Comparison of ENCODE assay signal across 11 cellular contexts in the genomic region with DNA sequence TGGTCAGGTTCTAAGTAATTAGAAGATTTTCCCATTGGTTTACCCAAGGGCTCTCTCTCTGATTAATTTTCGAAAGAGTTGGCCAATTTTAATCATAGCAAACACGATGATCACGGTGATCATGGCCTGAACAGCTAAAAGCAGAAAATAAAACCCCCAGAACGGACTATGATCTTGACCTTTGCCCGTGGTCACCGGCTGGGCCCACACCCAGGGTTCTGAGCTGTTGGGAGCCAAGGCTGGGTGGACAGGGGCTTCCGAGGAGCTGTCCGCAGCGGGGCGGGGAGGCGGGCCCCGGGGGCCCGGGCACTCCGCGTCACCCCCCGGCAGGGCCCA. TPM values are rescaled to one million over a fixed set of nuclear protein-coding genes. Genes with fewer than 3 reads are reported as not detected.
A peak's percentile ranks its signal among the peaks of the same experiment; 100 is the strongest.
DNase-seq lines count a peak whose midpoint lies in the region; ATAC-seq and TF ChIP-seq lines count a peak whose summit lies in the region.
"Had no signal": no experiment of that assay in that cellular context is flagged by ENCODE, and none has a peak within 500 bp of the region (broad histone marks: within the 10 kb centered on the region; RNA-seq: fewer than 3 reads in every experiment).

No MANE protein-coding gene starts in this region.

- H3K4me1 ChIP-seq in heart right ventricle, result peaks cover 0 to 21% (median 16%) of the 10 kb centered on the region in 9 donors

- H3K36me3 Mint-ChIP-seq in dendritic cell treated with granulocyte-macrophage colony-stimulating factor and Interleukin-4, amounts not matched to agents 40 ng/mL and 50 ng/mL, for 4 days (ENCODE audit: low read depth), result no peaks in the 10 kb centered on the region
- no peaks in the 10 kb centered on the region for H3K36me3 Mint-ChIP-seq in naive B cell

- intact Hi-C loops in heart right ventricle (cut with DNase I) (loop anchor here in 1 of 10 donors (5.0 kb wide), 1 partner anchor 59 kb away; no protein-coding TSS in a partner anchor), Right ventricle myocardium superior (cut with DNase I) (no loop called here)
- intact Hi-C loops in dendritic cell treated with granulocyte-macrophage colony-stimulating factor and Interleukin-4, amounts not matched to agents 40 ng/mL and 50 ng/mL, for 4 days (cut with micrococcal nuclease), result no loop called here

- H3K4me3 Mint-ChIP-seq in dendritic cell treated with granulocyte-macrophage colony-stimulating factor and Interleukin-4, amounts not matched to agents 40 ng/mL and 50 ng/mL, for 4 days, result peak overlapping the region; percentile 11
- H3K4me3 Mint-ChIP-seq in naive B cell, result peak overlapping the region; percentile 57 to 86 (median 74)
- H3K4me3 Mint-ChIP-seq: neural crest cell had no signal

- ATAC-seq in heart right ventricle (peak in 2 of 8 donors; percentile 26 to 53), Right ventricle myocardium superior (ENCODE audit: poor library complexity) (no peak), naive B cell (ENCODE audit: low read depth in 2 of 2) (no peak), HG03095 (IDR thresholded peaks at IDR 0.05; ENCODE audit: unreplicated experiment) (no peak)

- H3K4me1 Mint-ChIP-seq in dendritic cell treated with granulocyte-macrophage colony-stimulating factor and Interleukin-4, amounts not matched to agents 40 ng/mL and 50 ng/mL, for 4 days (ENCODE audit: low read depth), result peaks cover 34% of the 10 kb centered on the region
- peaks cover 23 to 34% (median 30%) of the 10 kb centered on the region in 3 donors for H3K4me1 Mint-ChIP-seq in naive B cell

- DNase-seq in heart right ventricle, result no peak
- DNase-seq in Right ventricle myocardium superior, result no peak
- DNase-seq in naive B cell, result no peak
- no peak for DNase-seq in NCI-H748 (lab: John Stamatoyannopoulos, UW; ENCODE audit: unreplicated experiment)
- no peak for DNase-seq in GM10266 (ENCODE audit: extremely low spot score)
- no peak for DNase-seq in NCI-H1436 treated with DMSO at 0.1 percent for 48 hours (lab: John Stamatoyannopoulos, UW)

- H3K27ac ChIP-seq in heart right ventricle, result peak overlapping the region in 1 of 10 donors; percentile 21

- H3K9me3 ChIP-seq in heart right ventricle, result peaks cover 0 to 4% (median 0%) of the 10 kb centered on the region in 11 donors

- H3K27me3 ChIP-seq in heart right ventricle, result peaks cover 0 to 71% (median 31%) of the 10 kb centered on the region in 7 donors

- H3K36me3 ChIP-seq in heart right ventricle, result no peaks in the 10 kb centered on the region

- peaks cover 65% of the 10 kb centered on the region for H3K27me3 Mint-ChIP-seq in dendritic cell treated with granulocyte-macrophage colony-stimulating factor and Interleukin-4, amounts not matched to agents 40 ng/mL and 50 ng/mL, for 4 days
- peaks cover 30 to 65% (median 39%) of the 10 kb centered on the region in 3 donors for H3K27me3 Mint-ChIP-seq in naive B cell

- H3K4me3 ChIP-seq in heart right ventricle, result peak overlapping the region in 9 of 10 donors; percentile 12 to 51 (median 30)

- no peak overlapping the region for H3K27ac Mint-ChIP-seq in dendritic cell treated with granulocyte-macrophage colony-stimulating factor and Interleukin-4, amounts not matched to agents 40 ng/mL and 50 ng/mL, for 4 days
- no peak overlapping the region for H3K27ac Mint-ChIP-seq in naive B cell

- TF ChIP-seq CTCF in heart right ventricle (IDR thresholded peaks at IDR 0.05), result no peak
- no peak for TF ChIP-seq CTCF in GM10266 (IDR thresholded peaks at IDR 0.05; ENCODE audit: control insufficient read depth, insufficient read depth, low read depth, missing control alignments)

- no peaks in the 10 kb centered on the region for H3K9me3 Mint-ChIP-seq in dendritic cell treated with granulocyte-macrophage colony-stimulating factor and Interleukin-4, amounts not matched to agents 40 ng/mL and 50 ng/mL, for 4 days
- H3K9me3 Mint-ChIP-seq in naive B cell, result peaks cover 0 to under 1% (median 0%) of the 10 kb centered on the region in 7 donors
- H3K9me3 Mint-ChIP-seq: neural crest cell had no signal

- WGBS in heart right ventricle, 2 donors, result 46 to 54% methylated on average over 16 of the region's 16 CpGs

RNA-seq across cellular contexts. Expression of gene GP5, which starts 2.5 kb away (rescaled TPM):
- total RNA-seq in heart right ventricle (under 1 TPM in 6 of 10 donors, not detected in 4; 0.09 to 0.21 (median 0.15) TPM), Right ventricle myocardium superior (not detected)
- polyA plus RNA-seq in heart right ventricle (under 1 TPM in 1 of 2 donors, not detected in 1; 0.01 TPM), naive B cell (ENCODE audit: low read depth in 6 of 6) (under 1 TPM in 2 of 6 donors, not detected in 4; 0.17 to 0.21 TPM)
- total RNA-seq: H4, neural crest cell had no signal
- polyA plus RNA-seq: BJ had no signal

RNA-seq across cellular contexts. Expression of gene LRRC15, which starts 27.0 kb away (rescaled TPM):
- total RNA-seq in heart right ventricle (under 1 TPM in 9 of 10 donors, not detected in 1; 0.05 to 0.81 (median 0.41) TPM), Right ventricle myocardium superior (0.16 TPM)
- polyA plus RNA-seq in heart right ventricle (under 1 TPM; 0.07 to 0.10 TPM), naive B cell (ENCODE audit: low read depth in 6 of 6) (not detected)
- total RNA-seq: neural crest cell had no signal

RNA-seq across cellular contexts. Expression of gene CPN2, which starts 45.4 kb away (rescaled TPM):
- total RNA-seq in heart right ventricle, result 1 to 10 TPM in 9 of 10 donors, under 1 TPM in 1; 0.87 to 4.5 (median 1.6) TPM
- polyA plus RNA-seq in heart right ventricle, result under 1 TPM; 0.12 to 0.51 TPM
- total RNA-seq in Right ventricle myocardium superior, result 2.4 TPM
- polyA plus RNA-seq in naive B cell (ENCODE audit: low read depth in 6 of 6), result not detected
- total RNA-seq: H4, neural crest cell had no signal
- polyA plus RNA-seq: BJ had no signal
